In genomic region chr12:8242881-8243681, GRCh38 we compare ENCODE assay signal across 8 cellular contexts. TPM values are rescaled to one million over a fixed set of nuclear protein-coding genes. Genes with fewer than 3 reads are reported as not detected.
DNase-seq lines count a peak whose midpoint lies in the region; ATAC-seq, FAIRE-seq and TF ChIP-seq lines count a peak whose summit lies in the region.
"Not testable (repeated sequence)": the region's sequence is repeated elsewhere in the genome, so short reads cannot be mapped to it uniquely, and the experiment has no call there.

No MANE protein-coding gene starts in this region.

- peak; percentile 73 for DNase-seq in HFF-Myc (ENCODE audit: extremely low read depth, low read depth)
- DNase-seq in NCI-H1092 (lab: John Stamatoyannopoulos, UW) = peak; percentile 85
- peak; percentile 98 for DNase-seq in activated naive CD4-positive, alpha-beta T cell treated with anti-CD3 and anti-CD28 coated beads, Interleukin-2, amount 50 U/mL, for 16 hours
- DNase-seq in frontal cortex (ENCODE audit: low spot score in 2 of 2) = peak; percentile 84 to 87
- DNase-seq in stimulated activated naive CD8-positive, alpha-beta T cell treated with anti-CD3 and anti-CD28 coated beads, Interleukin-15, amount 100 ng/mL, for 72 hours = peak; percentile 100

- TF ChIP-seq CTCF in HFF-Myc (IDR thresholded peaks at IDR 0.05; ENCODE audit: low read depth, low read length, missing control alignments) = not testable (repeated sequence)

- H3K9me3 ChIP-seq in ES-I3 (ENCODE audit: control insufficient read depth, insufficient read depth, low read length); neuron (ENCODE audit: low read length): not testable (repeated sequence)

- H3K9me3 Mint-ChIP-seq in stimulated activated naive CD8-positive, alpha-beta T cell treated with anti-CD3 and anti-CD28 coated beads, Interleukin-15, amount 100 ng/mL, for 72 hours = not testable (repeated sequence)

- not testable (repeated sequence) for H3K36me3 ChIP-seq in ES-I3 (ENCODE audit: insufficient read depth, low read length); neuron (ENCODE audit: insufficient read depth, low read length)

- peak; percentile 90 for FAIRE-seq in frontal cortex (lab: Jason Lieb, UNC)

- H3K27me3 ChIP-seq in neuron (ENCODE audit: insufficient read depth, low read length) = not testable (repeated sequence)

- peak overlapping the region; percentile 95 to 97 for H3K4me3 Mint-ChIP-seq in stimulated activated naive CD8-positive, alpha-beta T cell treated with anti-CD3 and anti-CD28 coated beads, Interleukin-15, amount 100 ng/mL, for 72 hours

- peak; percentile 100 for ATAC-seq in SK-N-SH treated with all-trans-retinoic acid at 6 μM for 48 hours
- ATAC-seq in stimulated activated naive CD8-positive, alpha-beta T cell treated with anti-CD3 and anti-CD28 coated beads, Interleukin-15, amount 100 ng/mL, for 72 hours = peak; percentile 98

- not testable (repeated sequence) for H3K4me1 ChIP-seq in ES-I3 (ENCODE audit: insufficient read depth, low read length); neuron (ENCODE audit: insufficient read depth, low read length)

- peaks cover 28% of the 10 kb centered on the region for H3K4me1 Mint-ChIP-seq in stimulated activated naive CD8-positive, alpha-beta T cell treated with anti-CD3 and anti-CD28 coated beads, Interleukin-15, amount 100 ng/mL, for 72 hours

- peak overlapping the region; percentile 94 for H2AFZ ChIP-seq in neuron (ENCODE audit: low read depth, low read length)

- peak overlapping the region; percentile 97 to 99 for H3K27ac Mint-ChIP-seq in stimulated activated naive CD8-positive, alpha-beta T cell treated with anti-CD3 and anti-CD28 coated beads, Interleukin-15, amount 100 ng/mL, for 72 hours

- peak overlapping the region; percentile 71 for H3K9ac ChIP-seq in ES-I3 (ENCODE audit: low read depth, low read length)

- H3K4me3 ChIP-seq in HFF-Myc (replicated peaks; ENCODE audit: low read depth, low read length) (peak overlapping the region; percentile 66), neuron (ENCODE audit: low read length) (peak overlapping the region; percentile 92)

- H3K27me3 Mint-ChIP-seq in stimulated activated naive CD8-positive, alpha-beta T cell treated with anti-CD3 and anti-CD28 coated beads, Interleukin-15, amount 100 ng/mL, for 72 hours = not testable (repeated sequence)

TF ChIP-seq in SK-N-SH treated with all-trans-retinoic acid at 6 μM for 48 hours, 23 proteins besides CTCF, POLR2A, EP300 and RAD21:
- 0 out of 2 replicates have a peak, but pooled peaks have one; percentile 19 for TF ChIP-seq ZFP3 (CRISPR knock-in tag; IDR thresholded peaks at IDR 0.05)
TF ChIP-seq in SK-N-SH treated with all-trans-retinoic acid at 6 μM for 48 hours: peak in this region for 1; not testable (repeated sequence) for 22.

RNA-seq across cellular contexts. Expression of gene FAM90A1, which starts 15.7 kb away (rescaled TPM):
- total RNA-seq in frontal cortex = 0.41 TPM

Comparison
In these comparisons a context has a peak if more than half of its experiments do, and no peak if none do; other contexts are left out.
1. Peak in every context shown above with its lines: DNase-seq, ATAC-seq and H3K4me3 ChIP-seq.